In the genomic region with DNA sequence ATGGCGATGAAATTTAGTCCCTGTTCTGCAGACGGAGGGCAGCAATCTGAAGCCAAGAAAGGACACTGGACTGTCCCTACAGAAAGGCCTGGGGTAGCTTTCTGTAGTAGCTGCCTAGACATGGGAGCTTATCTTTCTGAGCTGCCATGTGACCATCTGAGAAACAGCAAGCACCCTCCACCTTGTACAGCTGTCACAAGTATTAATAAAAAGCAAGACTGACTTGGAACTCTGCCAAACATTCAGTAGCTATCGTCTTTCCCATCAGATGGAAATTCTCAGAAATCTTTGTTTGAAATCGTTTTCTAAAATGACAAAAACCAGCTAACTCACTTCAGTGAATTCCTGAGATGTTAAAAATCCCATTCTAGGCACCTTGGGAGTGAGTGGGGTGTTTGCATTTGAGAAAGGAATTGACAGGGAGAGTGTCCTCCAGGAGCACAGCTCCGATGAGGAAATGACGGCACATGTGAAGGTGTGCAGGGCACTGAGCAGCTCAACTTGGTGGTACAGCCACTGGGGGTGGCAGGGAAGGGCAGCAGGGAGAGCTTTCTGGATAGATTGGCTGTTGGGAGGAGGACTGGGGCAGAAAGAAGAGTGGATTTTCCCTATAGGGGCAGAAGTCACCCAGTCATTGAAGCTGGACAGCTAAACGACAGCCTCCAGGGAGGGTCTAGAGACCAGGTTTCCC, we compare ENCODE assay signal across 9 cellular contexts. TPM values are rescaled to one million over a fixed set of nuclear protein-coding genes. Genes with fewer than 3 reads are reported as not detected.
DNase-seq lines count a peak whose midpoint lies in the region; ATAC-seq, FAIRE-seq and TF ChIP-seq lines count a peak whose summit lies in the region.
"Had no signal": no experiment of that assay in that cellular context is flagged by ENCODE, and none has a peak within 500 bp of the region (broad histone marks: within the 10 kb centered on the region; RNA-seq: fewer than 3 reads in every experiment).

No MANE protein-coding gene starts in this region.

- H3K27me3 ChIP-seq in adipocyte (replicated peaks; ENCODE audit: control insufficient read depth, insufficient read depth, low read length) (no peaks in the 10 kb centered on the region), keratinocyte (ENCODE audit: control insufficient read depth, extremely low read depth, insufficient read depth, low read length) (peaks cover 8% of the 10 kb centered on the region)

- TF ChIP-seq CTCF in keratinocyte (optimal IDR thresholded peaks at IDR 0.05 in 1 of 3, IDR thresholded peaks at IDR 0.05 in 1 of 3, conservative IDR thresholded peaks at IDR 0.05 in 1 of 3; ENCODE audit: extremely low read depth in 1 of 3, insufficient read depth in 2 of 3, low read length in 3 of 3) (no peak), GM20000 (IDR thresholded peaks at IDR 0.05; ENCODE audit: extremely low read depth, missing control alignments) (no peak)

- H3K9me3 ChIP-seq in adipocyte (ENCODE audit: control insufficient read depth, low read length) (no peaks in the 10 kb centered on the region), keratinocyte (ENCODE audit: control insufficient read depth, low read depth, low read length) (no peaks in the 10 kb centered on the region)

- no peaks in the 10 kb centered on the region for H3K9me3 Mint-ChIP-seq in stimulated activated naive B cell treated with anti-CD40 and anti-IgM and Interleukin-4, amounts not matched to agents 10 μg/mL and 1 μg/mL and 100 μg/mL, for 72 hours

- FAIRE-seq in keratinocyte (lab: Jason Lieb, UNC) = peak; percentile 61

- H3K4me1 Mint-ChIP-seq in stimulated activated naive B cell treated with anti-CD40 and anti-IgM and Interleukin-4, amounts not matched to agents 10 μg/mL and 1 μg/mL and 100 μg/mL, for 72 hours = peaks cover 37 to 57% of the 10 kb centered on the region in 2 donors

- H3K9me1 ChIP-seq in keratinocyte (ENCODE audit: control insufficient read depth, extremely low read depth, insufficient read depth, low read length) = no peaks in the 10 kb centered on the region

- H3K4me3 ChIP-seq in adipocyte (ENCODE audit: low read length) (no peak overlapping the region), keratinocyte (ENCODE audit: control insufficient read depth in 2 of 3, extremely low read depth in 1 of 3, insufficient read depth in 2 of 3, low read depth in 1 of 3, low read length in 3 of 3) (no peak overlapping the region)

- H3K36me3 ChIP-seq in adipocyte (ENCODE audit: control insufficient read depth, insufficient read depth, low read length, severe bottlenecking) (peaks cover under 1% of the 10 kb centered on the region), keratinocyte (ENCODE audit: control insufficient read depth in 2 of 2, extremely low read depth in 1 of 2, insufficient read depth in 2 of 2, low read length in 2 of 2) (no peaks in the 10 kb centered on the region)

- H3K4me3 Mint-ChIP-seq in stimulated activated naive B cell treated with anti-CD40 and anti-IgM and Interleukin-4, amounts not matched to agents 10 μg/mL and 1 μg/mL and 100 μg/mL, for 72 hours = no peak overlapping the region

- H3K27ac ChIP-seq in keratinocyte (ENCODE audit: control insufficient read depth, insufficient read depth, low read length) = no peak overlapping the region

- peak; percentile 64 for DNase-seq in NCI-H1105 treated with DMSO at 0.1 percent for 48 hours (lab: John Stamatoyannopoulos, UW)
- no peak for DNase-seq in adipocyte (ENCODE audit: low read depth)
- no peak for DNase-seq in keratinocyte (ENCODE audit: low read depth, low spot score)
- DNase-seq in stimulated activated naive B cell treated with anti-CD40 and anti-IgM and Interleukin-4, amounts not matched to agents 10 μg/mL and 1 μg/mL and 100 μg/mL, for 72 hours = no peak
- DNase-seq in GM20000 (ENCODE audit: low spot score) = no peak
- DNase-seq: IMR-90 had no signal

- no peak for ATAC-seq in stimulated activated naive B cell treated with anti-CD40 and anti-IgM and Interleukin-4, amounts not matched to agents 10 μg/mL and 1 μg/mL and 100 μg/mL, for 72 hours (replicated peaks)
- ATAC-seq in HG03039 (IDR thresholded peaks at IDR 0.05; ENCODE audit: unreplicated experiment) (no peak), GM18868 (IDR thresholded peaks at IDR 0.05; ENCODE audit: unreplicated experiment) (no peak), GM18909 (IDR thresholded peaks at IDR 0.05; ENCODE audit: poor library complexity, unreplicated experiment) (no peak)

- H3K9ac ChIP-seq in adipocyte (ENCODE audit: low read length) (peak overlapping the region; percentile 33), keratinocyte (ENCODE audit: control insufficient read depth, extremely low read depth, insufficient read depth, low read length) (no peak overlapping the region)

- peaks cover 33% of the 10 kb centered on the region for H3K4me1 ChIP-seq in adipocyte (ENCODE audit: control insufficient read depth, insufficient read depth, low read length)
- peaks cover 6% of the 10 kb centered on the region for H3K4me1 ChIP-seq in keratinocyte (ENCODE audit: control insufficient read depth, extremely low read depth, insufficient read depth, low read length)

- H3K27ac Mint-ChIP-seq in stimulated activated naive B cell treated with anti-CD40 and anti-IgM and Interleukin-4, amounts not matched to agents 10 μg/mL and 1 μg/mL and 100 μg/mL, for 72 hours = peak overlapping the region; percentile 84

- H4K20me1 ChIP-seq in keratinocyte (ENCODE audit: control insufficient read depth, extremely low read depth, insufficient read depth, low read length) = no peaks in the 10 kb centered on the region

- H3K79me2 ChIP-seq in keratinocyte (ENCODE audit: control insufficient read depth, insufficient read depth, low read length) = no peaks in the 10 kb centered on the region

- dilution Hi-C loops in keratinocyte (cut with MboI; ENCODE audit: extremely low pct_ligation_motif_present, low sequenced_read_pairs) = no loop called here

- H3K27me3 Mint-ChIP-seq in stimulated activated naive B cell treated with anti-CD40 and anti-IgM and Interleukin-4, amounts not matched to agents 10 μg/mL and 1 μg/mL and 100 μg/mL, for 72 hours = no peaks in the 10 kb centered on the region

- no peak overlapping the region for H3K4me2 ChIP-seq in keratinocyte (ENCODE audit: control insufficient read depth, extremely low read depth, insufficient read depth, low read depth, low read length)

- H3K36me3 Mint-ChIP-seq in stimulated activated naive B cell treated with anti-CD40 and anti-IgM and Interleukin-4, amounts not matched to agents 10 μg/mL and 1 μg/mL and 100 μg/mL, for 72 hours = peaks cover 8 to 17% of the 10 kb centered on the region in 2 donors

- H2AFZ ChIP-seq in keratinocyte (ENCODE audit: control insufficient read depth, low read length) = no peak overlapping the region

RNA-seq across cellular contexts. Expression of a gene that starts 24.5 kb away (rescaled TPM):
- 1.1 to 1.7 TPM (median 1.5 TPM) in 3 replicates for polyA plus RNA-seq in keratinocyte
- 0.27 TPM for polyA plus RNA-seq in keratinocyte (2011; ENCODE audit: low read depth)
- 0.57 and 0.64 TPM in 2 replicates for polyA plus RNA-seq in keratinocyte (2011; cell fraction: cytosol; rRNA removed)
- 1.4 and 1.8 TPM in 2 replicates for polyA plus RNA-seq in keratinocyte (2011; cell fraction: nucleus; rRNA removed)
- 1.3 and 1.4 TPM in 2 replicates for polyA plus RNA-seq in keratinocyte (2012; ENCODE audit: low replicate concordance)
- polyA minus RNA-seq in keratinocyte = 2.2 to 3.1 TPM (median 2.4 TPM) in 3 replicates
- 1.3 TPM for polyA minus RNA-seq in keratinocyte (2011; cell fraction: cytosol; rRNA and poly(A)+ RNA removed)
- polyA minus RNA-seq in keratinocyte (2011; cell fraction: nucleus; rRNA and poly(A)+ RNA removed) = 0.74 and 1.2 TPM in 2 replicates

RNA-seq across cellular contexts. Expression of a gene that starts 40.8 kb away (rescaled TPM):
- polyA plus RNA-seq in keratinocyte = 43.2 to 51.9 TPM (median 48.9 TPM) in 3 replicates
- 28.5 TPM for polyA plus RNA-seq in keratinocyte (2011; ENCODE audit: low read depth)
- polyA plus RNA-seq in keratinocyte (2011; cell fraction: cytosol; rRNA removed) = 19.4 and 21.7 TPM in 2 replicates
- 82.8 and 86.6 TPM in 2 replicates for polyA plus RNA-seq in keratinocyte (2011; cell fraction: nucleus; rRNA removed)
- polyA plus RNA-seq in keratinocyte (2012; ENCODE audit: low replicate concordance) = 51.6 and 76.8 TPM in 2 replicates
- 20.3 to 21.1 TPM (median 20.9 TPM) in 3 replicates for polyA minus RNA-seq in keratinocyte
- 14.6 TPM for polyA minus RNA-seq in keratinocyte (2011; cell fraction: cytosol; rRNA and poly(A)+ RNA removed)
- polyA minus RNA-seq in keratinocyte (2011; cell fraction: nucleus; rRNA and poly(A)+ RNA removed) = 37.1 and 51.3 TPM in 2 replicates

RNA-seq across cellular contexts. Expression of a gene that starts 48.5 kb away (rescaled TPM):
- not detected in 3 replicates for polyA plus RNA-seq in keratinocyte
- polyA plus RNA-seq in keratinocyte (2011; ENCODE audit: low read depth) = not detected
- polyA plus RNA-seq in keratinocyte (2011; cell fraction: cytosol; rRNA removed) = not detected in 2 replicates
- polyA plus RNA-seq in keratinocyte (2011; cell fraction: nucleus; rRNA removed) = not detected in 2 replicates
- not detected in 2 replicates for polyA plus RNA-seq in keratinocyte (2012; ENCODE audit: low replicate concordance)
- not detected in 3 replicates for polyA minus RNA-seq in keratinocyte
- not detected for polyA minus RNA-seq in keratinocyte (2011; cell fraction: cytosol; rRNA and poly(A)+ RNA removed)
- polyA minus RNA-seq in keratinocyte (2011; cell fraction: nucleus; rRNA and poly(A)+ RNA removed) = not detected in 2 replicates
- polyA plus RNA-seq: IMR-90 had no signal
